In the genomic region with DNA sequence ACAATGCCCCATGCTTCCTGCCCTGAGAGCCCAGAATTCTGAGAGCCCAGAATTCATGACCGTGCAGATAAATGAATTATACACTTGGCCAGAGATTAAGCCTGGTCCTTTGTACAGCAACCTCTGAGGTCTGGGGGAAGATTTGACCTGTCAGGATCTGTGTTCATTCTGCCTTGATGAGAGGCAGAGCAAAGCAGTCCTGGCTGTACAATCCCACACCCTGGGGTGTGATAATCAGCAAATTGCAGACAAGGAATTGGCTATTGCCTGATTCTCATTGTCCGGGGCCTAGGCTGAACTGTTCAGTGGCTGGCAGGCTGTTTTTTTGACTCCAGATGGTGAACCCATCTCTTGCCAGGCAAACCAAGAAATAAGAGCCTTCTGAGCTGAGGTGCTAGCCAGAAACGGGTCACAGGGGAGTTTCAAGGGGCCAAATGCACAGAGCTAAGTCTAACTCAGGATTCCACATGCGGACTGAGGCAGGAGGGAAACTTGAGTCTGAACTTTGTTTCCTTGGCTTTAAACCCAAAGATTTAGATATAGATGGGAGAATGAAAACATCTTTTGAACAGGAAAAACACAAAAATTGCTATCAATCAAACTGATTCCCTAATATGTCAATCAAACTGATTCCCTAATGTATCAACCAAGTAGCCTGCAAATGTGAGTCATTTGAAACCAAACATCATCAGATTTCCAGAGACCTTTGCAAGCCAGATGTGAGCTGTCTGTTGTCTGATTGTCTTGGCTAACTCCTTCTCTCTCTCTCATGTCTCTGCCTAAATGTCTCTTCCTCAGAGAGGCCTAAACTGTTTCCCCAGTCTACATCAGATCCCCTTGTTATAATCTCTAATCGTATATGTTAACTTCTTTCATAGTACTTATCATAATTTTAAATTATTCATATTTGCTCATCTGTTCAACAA, we compare ENCODE assay signal across 15 cellular contexts.
"Had no signal": no experiment of that assay in that cellular context is flagged by ENCODE, and none has a peak within 500 bp of the region (broad histone marks: within the 10 kb centered on the region; RNA-seq: fewer than 3 reads in every experiment).

No MANE protein-coding gene starts in this region.

- H3K9me3 Mint-ChIP-seq: activated CD4-positive, alpha-beta memory T cell treated with anti-CD3 and anti-CD28 coated beads for 36 hours; activated naive CD8-positive, alpha-beta T cell treated with anti-CD3 and anti-CD28 coated beads for 36 hours; activated T-cell treated with anti-CD3 and anti-CD28 coated beads, Interleukin-2, amount 50 U/mL, for 72 hours; naive thymus-derived CD8-positive, alpha-beta T cell had no signal

- H3K4me3 ChIP-seq: cardiac muscle cell, coronary artery, mucosa of descending colon, stomach, thoracic aorta had no signal

- DNase-seq: activated CD4-positive, alpha-beta memory T cell treated with anti-CD3 and anti-CD28 coated beads for 36 hours; activated gamma-delta T cell treated with Interleukin-2 at 50 U/mL for 16 hours; activated naive CD8-positive, alpha-beta T cell treated with anti-CD3 and anti-CD28 coated beads for 36 hours; activated T-cell treated with anti-CD3 and anti-CD28 coated beads, Interleukin-2, amount 50 U/mL, for 72 hours; anterior cingulate cortex; effector memory CD4-positive, alpha-beta T cell; hypothalamus; mucosa of descending colon; naive thymus-derived CD8-positive, alpha-beta T cell; stimulated activated CD4-positive, alpha-beta T cell treated with anti-CD3 and anti-CD28 coated beads, Interleukin-15, amount 100 ng/mL, for 24 hours; stimulated activated CD4-positive, alpha-beta T cell treated with anti-CD3 and anti-CD28 coated beads, Interleukin-4, amount 100 ng/mL, for 24 hours; stomach had no signal

- H3K27ac Mint-ChIP-seq: activated CD4-positive, alpha-beta memory T cell treated with anti-CD3 and anti-CD28 coated beads for 36 hours; activated naive CD8-positive, alpha-beta T cell treated with anti-CD3 and anti-CD28 coated beads for 36 hours; activated T-cell treated with anti-CD3 and anti-CD28 coated beads, Interleukin-2, amount 50 U/mL, for 72 hours; naive thymus-derived CD8-positive, alpha-beta T cell had no signal

- H3K36me3 Mint-ChIP-seq: activated CD4-positive, alpha-beta memory T cell treated with anti-CD3 and anti-CD28 coated beads for 36 hours; activated naive CD8-positive, alpha-beta T cell treated with anti-CD3 and anti-CD28 coated beads for 36 hours; naive thymus-derived CD8-positive, alpha-beta T cell had no signal

- H3K4me1 Mint-ChIP-seq: activated naive CD8-positive, alpha-beta T cell treated with anti-CD3 and anti-CD28 coated beads for 36 hours; naive thymus-derived CD8-positive, alpha-beta T cell had no signal

- ATAC-seq: activated T-cell treated with anti-CD3 and anti-CD28 coated beads, Interleukin-2, amount 50 U/mL, for 72 hours; mucosa of descending colon; naive thymus-derived CD8-positive, alpha-beta T cell had no signal

- H3K4me3 Mint-ChIP-seq: activated CD4-positive, alpha-beta memory T cell treated with anti-CD3 and anti-CD28 coated beads for 36 hours; activated naive CD8-positive, alpha-beta T cell treated with anti-CD3 and anti-CD28 coated beads for 36 hours; activated T-cell treated with anti-CD3 and anti-CD28 coated beads, Interleukin-2, amount 50 U/mL, for 72 hours; naive thymus-derived CD8-positive, alpha-beta T cell had no signal
